ENCODE assay signal across 8 cellular contexts in the genomic region with DNA sequence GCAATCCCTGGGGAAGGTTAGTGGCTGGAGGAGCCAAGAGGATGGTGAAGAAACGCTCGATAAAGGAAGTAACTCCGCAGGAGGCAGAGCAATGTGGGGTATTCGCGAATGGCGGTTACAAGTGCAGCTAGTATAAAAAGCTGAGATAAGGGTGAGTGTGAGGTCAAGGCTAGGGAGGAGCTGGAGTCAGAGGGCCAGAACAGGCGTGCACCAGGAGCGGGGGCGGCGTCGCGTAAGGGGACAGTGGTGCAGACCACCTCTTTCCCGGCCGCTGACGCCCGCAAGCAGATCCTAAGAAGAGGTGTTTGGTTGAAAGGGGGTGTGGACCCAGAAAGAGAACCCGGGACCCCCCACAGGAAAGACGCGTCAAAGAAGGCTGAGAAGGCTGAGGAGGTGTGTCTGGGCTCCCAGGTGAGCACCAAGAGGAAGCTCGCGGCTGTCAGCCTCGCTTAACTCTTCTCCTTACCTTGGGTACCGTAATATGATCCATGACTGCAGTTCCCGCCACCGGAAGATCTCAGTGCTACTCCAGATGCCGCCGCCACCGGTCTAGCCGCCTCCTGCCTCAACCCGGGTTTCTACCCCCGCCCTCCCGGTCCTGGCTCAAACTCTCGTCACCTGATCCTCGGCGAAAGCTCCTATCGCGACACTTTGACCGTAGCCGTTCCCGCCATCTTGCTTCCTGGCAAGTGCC. TPM values are rescaled to one million over a fixed set of nuclear protein-coding genes. Genes with fewer than 3 reads are reported as not detected.
DNase-seq lines count a peak whose midpoint lies in the region; ATAC-seq, FAIRE-seq and TF ChIP-seq lines count a peak whose summit lies in the region.

A gene (minus strand): TSS at position 579 of the 694 bp plus-strand sequence. CDS start 89 bp downstream, at position 490.

- POLR2A ChIA-PET in WTC11 (lab: Charles Lee) = no interaction called here

- H3K4me3 ChIP-seq in GM12875 (ENCODE audit: low read depth, low read length) (peak within 1 kb of the TSS; percentile 82), bronchial epithelial cell (ENCODE audit: low read depth, low read length) (peak within 1 kb of the TSS; percentile 46)

- no peaks in the 10 kb centered on the region; the same call in 1 of the 2 replicates for H3K27me3 Mint-ChIP-seq in WTC11 (ENCODE audit: low read depth)

- peaks cover 18% of the 10 kb centered on the region for H3K4me1 Mint-ChIP-seq in WTC11

- H3K27ac Mint-ChIP-seq in WTC11 = peak within 1 kb of the TSS; percentile 88

- peak; percentile 92 for ATAC-seq in HG02623 (IDR thresholded peaks at IDR 0.05; ENCODE audit: unreplicated experiment)
- ATAC-seq in WTC11 = peak; percentile 96

- H3K36me3 Mint-ChIP-seq in WTC11 = no peaks in the 10 kb centered on the region

- peak within 1 kb of the TSS; percentile 89 for H3K4me3 Mint-ChIP-seq in WTC11

- no peaks in the 10 kb centered on the region for H3K9me3 Mint-ChIP-seq in WTC11

- no peaks in the 10 kb centered on the region for H3K27me3 ChIP-seq in bronchial epithelial cell (ENCODE audit: control insufficient read depth, insufficient read depth, low read length)

- H3K36me3 ChIP-seq in bronchial epithelial cell (ENCODE audit: control insufficient read depth, insufficient read depth, low read length) = no peaks in the 10 kb centered on the region

- no peak for FAIRE-seq in bronchial epithelial cell (lab: Jason Lieb, UNC)

- DNase-seq in NCI-H1417 treated with DMSO at 0.1 percent for 48 hours (lab: John Stamatoyannopoulos, UW) = peak; percentile 43
- peak; percentile 82 for DNase-seq in WTC11 (ENCODE audit: low spot score)
- DNase-seq in bronchial epithelial cell (ENCODE audit: low read depth) = peak; percentile 41
- DNase-seq in kidney tubule cell (ENCODE audit: low spot score) = peak; percentile 69
- DNase-seq in stimulated activated CD4-positive, alpha-beta T cell treated with anti-CD3 and anti-CD28 coated beads, Interleukin-1b, Interleukin-23, amount 100 ng/mL, for 24 hours (ENCODE audit: low read depth in 4 of 4, low spot score in 1 of 4) = peak; percentile 46 to 64 (median 54)
- no peak for DNase-seq in NCI-H2107 treated with DMSO at 0.1 percent for 48 hours (lab: John Stamatoyannopoulos, UW; ENCODE audit: unreplicated experiment)

- CTCF ChIA-PET in WTC11 (lab: Charles Lee) = interaction anchor here (0.8 kb wide), 1 partner anchor 1133 kb away, joined by 3 read pairs; no protein-coding TSS in a partner anchor

- TF ChIP-seq CTCF in GM12875 (IDR thresholded peaks at IDR 0.05; ENCODE audit: borderline replicate concordance, insufficient read depth, low read depth, low read length) (no peak), WTC11 (IDR thresholded peaks at IDR 0.05) (no peak), bronchial epithelial cell (IDR thresholded peaks at IDR 0.05; ENCODE audit: insufficient read depth, low read length, severe bottlenecking) (no peak)

TF ChIP-seq in WTC11, 78 proteins besides CTCF, POLR2A, EP300 and RAD21:
- TF ChIP-seq, protein P1, sequence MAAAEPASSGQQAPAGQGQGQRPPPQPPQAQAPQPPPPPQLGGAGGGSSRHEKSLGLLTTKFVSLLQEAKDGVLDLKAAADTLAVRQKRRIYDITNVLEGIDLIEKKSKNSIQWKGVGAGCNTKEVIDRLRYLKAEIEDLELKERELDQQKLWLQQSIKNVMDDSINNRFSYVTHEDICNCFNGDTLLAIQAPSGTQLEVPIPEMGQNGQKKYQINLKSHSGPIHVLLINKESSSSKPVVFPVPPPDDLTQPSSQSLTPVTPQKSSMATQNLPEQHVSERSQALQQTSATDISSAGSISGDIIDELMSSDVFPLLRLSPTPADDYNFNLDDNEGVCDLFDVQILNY (CRISPR knock-in tag; IDR thresholded peaks at IDR 0.05) = no peak
- TF ChIP-seq, protein P2, sequence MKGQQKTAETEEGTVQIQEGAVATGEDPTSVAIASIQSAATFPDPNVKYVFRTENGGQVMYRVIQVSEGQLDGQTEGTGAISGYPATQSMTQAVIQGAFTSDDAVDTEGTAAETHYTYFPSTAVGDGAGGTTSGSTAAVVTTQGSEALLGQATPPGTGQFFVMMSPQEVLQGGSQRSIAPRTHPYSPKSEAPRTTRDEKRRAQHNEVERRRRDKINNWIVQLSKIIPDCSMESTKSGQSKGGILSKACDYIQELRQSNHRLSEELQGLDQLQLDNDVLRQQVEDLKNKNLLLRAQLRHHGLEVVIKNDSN (CRISPR knock-in tag; IDR thresholded peaks at IDR 0.05) = peak; percentile 73
- no peak for TF ChIP-seq ZNF396 (CRISPR knock-in tag; IDR thresholded peaks at IDR 0.05; ENCODE audit: borderline replicate concordance)
- TF ChIP-seq TP53 (CRISPR knock-in tag; IDR thresholded peaks at IDR 0.05) = no peak
- no peak for TF ChIP-seq JUN (CRISPR knock-in tag; IDR thresholded peaks at IDR 0.05)
- TF ChIP-seq, protein P3, sequence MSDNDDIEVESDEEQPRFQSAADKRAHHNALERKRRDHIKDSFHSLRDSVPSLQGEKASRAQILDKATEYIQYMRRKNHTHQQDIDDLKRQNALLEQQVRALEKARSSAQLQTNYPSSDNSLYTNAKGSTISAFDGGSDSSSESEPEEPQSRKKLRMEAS (CRISPR knock-in tag; IDR thresholded peaks at IDR 0.05) = peak; percentile 22; the same call in 1 of the 2 replicates
- TF ChIP-seq, protein P4, sequence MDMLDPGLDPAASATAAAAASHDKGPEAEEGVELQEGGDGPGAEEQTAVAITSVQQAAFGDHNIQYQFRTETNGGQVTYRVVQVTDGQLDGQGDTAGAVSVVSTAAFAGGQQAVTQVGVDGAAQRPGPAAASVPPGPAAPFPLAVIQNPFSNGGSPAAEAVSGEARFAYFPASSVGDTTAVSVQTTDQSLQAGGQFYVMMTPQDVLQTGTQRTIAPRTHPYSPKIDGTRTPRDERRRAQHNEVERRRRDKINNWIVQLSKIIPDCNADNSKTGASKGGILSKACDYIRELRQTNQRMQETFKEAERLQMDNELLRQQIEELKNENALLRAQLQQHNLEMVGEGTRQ (CRISPR knock-in tag; IDR thresholded peaks at IDR 0.05) = peak; percentile 81
- TF ChIP-seq, protein P5, sequence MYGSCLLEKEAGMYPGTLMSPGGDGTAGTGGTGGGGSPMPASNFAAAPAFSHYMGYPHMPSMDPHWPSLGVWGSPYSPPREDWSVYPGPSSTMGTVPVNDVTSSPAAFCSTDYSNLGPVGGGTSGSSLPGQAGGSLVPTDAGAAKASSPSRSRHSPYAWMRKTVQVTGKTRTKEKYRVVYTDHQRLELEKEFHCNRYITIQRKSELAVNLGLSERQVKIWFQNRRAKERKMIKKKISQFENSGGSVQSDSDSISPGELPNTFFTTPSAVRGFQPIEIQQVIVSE (CRISPR knock-in tag; IDR thresholded peaks at IDR 0.05; ENCODE audit: borderline replicate concordance) = no peak

RNA-seq across cellular contexts. Expression of the gene that starts here (rescaled TPM):
- total RNA-seq in WTC11 (2021) (3.8 to 7.1 TPM (median 6.1 TPM) in 3 replicates), bronchial epithelial cell (1.3 and 3.1 TPM in 2 replicates)
